In genomic region chr19:32336259-32337111, GRCh38 we compare ENCODE assay signal across 13 cellular contexts. TPM values are rescaled to one million over a fixed set of nuclear protein-coding genes. Genes with fewer than 3 reads are reported as not detected.
A peak's percentile ranks its signal among the peaks of the same experiment; 100 is the strongest.
DNase-seq lines count a peak whose midpoint lies in the region; ATAC-seq and TF ChIP-seq lines count a peak whose summit lies in the region.
"Had no signal": no experiment of that assay in that cellular context is flagged by ENCODE, and none has a peak within 500 bp of the region (broad histone marks: within the 10 kb centered on the region; RNA-seq: fewer than 3 reads in every experiment).

No MANE protein-coding gene starts in this region.

- no peaks in the 10 kb centered on the region for H3K9me3 ChIP-seq in Panc1 (ENCODE audit: control insufficient read depth, insufficient read depth, low read depth, low read length)
- H3K9me3 ChIP-seq in fibroblast of lung (ENCODE audit: control insufficient read depth, insufficient read depth, low read depth, low read length): no peaks in the 10 kb centered on the region
- no peaks in the 10 kb centered on the region for H3K9me3 ChIP-seq in neuronal stem cell (replicated peaks in 1 of 2; ENCODE audit: control insufficient read depth in 2 of 2, insufficient read depth in 1 of 2, low read depth in 1 of 2, low read length in 2 of 2)
- no peaks in the 10 kb centered on the region for H3K9me3 ChIP-seq in colonic mucosa

- H3K27ac ChIP-seq in Panc1 (ENCODE audit: low read length) (peak overlapping the region; percentile 68; the same call in 1 of the 2 replicates), fibroblast of lung (ENCODE audit: insufficient read depth, low read length) (no peak overlapping the region), neuronal stem cell (replicated peaks; ENCODE audit: low read length) (no peak overlapping the region), colonic mucosa (no peak overlapping the region)
- H3K27ac ChIP-seq: HL-60 had no signal

- no peak overlapping the region for H3K23ac ChIP-seq in neuronal stem cell (ENCODE audit: low read depth, low read length, poor library complexity)

- no TSS peak for BruUV-seq in Panc1 (replicated peaks; lab: Mats Ljungman, UMichigan)

- H4K91ac ChIP-seq in neuronal stem cell (ENCODE audit: low read depth, low read length, poor library complexity): no peak overlapping the region

- H3K79me2 ChIP-seq in fibroblast of lung (ENCODE audit: control insufficient read depth, insufficient read depth, low read length): no peaks in the 10 kb centered on the region

- ATAC-seq in Panc1: peak; percentile 43; the same call in 1 of the 2 replicates
- ATAC-seq: activated CD8-positive, alpha-beta T cell treated with anti-CD3 and anti-CD28 coated beads for 36 hours had no signal

- no peak overlapping the region for H2BK12ac ChIP-seq in neuronal stem cell (ENCODE audit: low read length)

- no peaks in the 10 kb centered on the region for H3K79me1 ChIP-seq in neuronal stem cell (ENCODE audit: low read depth, low read length)

- no peak overlapping the region for H2BK5ac ChIP-seq in neuronal stem cell (ENCODE audit: low read length)

- H3K4me2 ChIP-seq in fibroblast of lung (ENCODE audit: extremely low read depth, insufficient read depth, low read length) (peak overlapping the region; percentile 55), neuronal stem cell (ENCODE audit: insufficient read depth, low read length, poor library complexity, severe bottlenecking) (no peak overlapping the region)

- no peak overlapping the region for H3K14ac ChIP-seq in neuronal stem cell (ENCODE audit: low read length)

- no peak overlapping the region for H2BK15ac ChIP-seq in neuronal stem cell (ENCODE audit: low read length)

- no peaks in the 10 kb centered on the region for H3K36me3 Mint-ChIP-seq in CD14-positive monocyte

- TF ChIP-seq CTCF in Panc1 (IDR thresholded peaks at IDR 0.05) (peak; percentile 33; the same call in 1 of the 2 replicates), fibroblast of lung (conservative IDR thresholded peaks at IDR 0.05 in 1 of 2, IDR thresholded peaks at IDR 0.05 in 1 of 2; ENCODE audit: low read depth in 1 of 2, low read length in 2 of 2) (peak in 1 of 2 donors; percentile 36), colonic mucosa (IDR thresholded peaks at IDR 0.05) (no peak), CD14-positive monocyte (IDR thresholded peaks at IDR 0.05) (no peak)

- peak; percentile 54 for DNase-seq in AG20443 (ENCODE audit: low spot score)
- DNase-seq in Panc1 (ENCODE audit: low read depth, low spot score): no peak
- DNase-seq in fibroblast of lung (ENCODE audit: low read depth in 2 of 2): peak in 1 of 2 donors; percentile 81
- no peak for DNase-seq in neuronal stem cell (ENCODE audit: low spot score)
- no peak for DNase-seq in NCI-H2081 (lab: John Stamatoyannopoulos, UW)
- DNase-seq in colonic mucosa: no peak
- no peak for DNase-seq in activated CD8-positive, alpha-beta memory T cell treated with anti-CD3 and anti-CD28 coated beads, Interleukin-2, amount 50 U/mL, for 4 hours
- DNase-seq in CD14-positive monocyte (ENCODE audit: low spot score): no peak
- DNase-seq: activated CD8-positive, alpha-beta T cell treated with anti-CD3 and anti-CD28 coated beads for 36 hours; COR-L47; H9; NCI-H2029 had no signal

- H3K27me3 ChIP-seq in Panc1 (ENCODE audit: control insufficient read depth, insufficient read depth, low read length) (no peaks in the 10 kb centered on the region), fibroblast of lung (ENCODE audit: control insufficient read depth, insufficient read depth, low read length) (no peaks in the 10 kb centered on the region), neuronal stem cell (ENCODE audit: control insufficient read depth in 3 of 3, insufficient read depth in 3 of 3, low read depth in 1 of 3, low read length in 3 of 3) (no peaks in the 10 kb centered on the region), colonic mucosa (no peaks in the 10 kb centered on the region)

- H3K18ac ChIP-seq in neuronal stem cell (ENCODE audit: low read length): no peak overlapping the region

- H3K27ac Mint-ChIP-seq in CD14-positive monocyte: peak overlapping the region in 1 of 7 donors; percentile 2
- H3K27ac Mint-ChIP-seq: activated CD8-positive, alpha-beta T cell treated with anti-CD3 and anti-CD28 coated beads for 36 hours had no signal

- H4K20me1 ChIP-seq in fibroblast of lung (ENCODE audit: control insufficient read depth, extremely low read depth, insufficient read depth, low read length): no peaks in the 10 kb centered on the region

- POLR2A ChIA-PET in Panc1 (lab: Charles Lee): no interaction called here

- H2AFZ ChIP-seq in fibroblast of lung (ENCODE audit: low read length) (peak overlapping the region; percentile 30), neuronal stem cell (ENCODE audit: low read length) (peak overlapping the region; percentile 11)

- peaks cover 98 to 99% (median 98%) of the 10 kb centered on the region in 3 donors for H3K27me3 Mint-ChIP-seq in CD14-positive monocyte (ENCODE audit: low read depth in 3 of 3)

- intact Hi-C loops in Panc1 (cut with micrococcal nuclease; ENCODE audit: unreplicated experiment): no loop called here
- intact Hi-C loops in colonic mucosa (cut with DNase I): no loop called here
- intact Hi-C loops in CD14-positive monocyte (cut with micrococcal nuclease): loop anchor here in 1 of 2 donors (5.0 kb wide), 1 partner anchor 231 kb away; no protein-coding TSS in a partner anchor

- H3K4me3 Mint-ChIP-seq in CD14-positive monocyte: peak overlapping the region in 1 of 2 donors; percentile 84
- H3K4me3 Mint-ChIP-seq: activated CD8-positive, alpha-beta T cell treated with anti-CD3 and anti-CD28 coated beads for 36 hours; H9 had no signal

- H3K9me3 Mint-ChIP-seq in CD14-positive monocyte: peaks cover 0 to 28% (median 10%) of the 10 kb centered on the region in 7 donors
- H3K9me3 Mint-ChIP-seq: activated CD8-positive, alpha-beta T cell treated with anti-CD3 and anti-CD28 coated beads for 36 hours; H9 had no signal

- H3K4me1 ChIP-seq in Panc1 (ENCODE audit: control insufficient read depth, insufficient read depth, low read length): peaks cover 12% of the 10 kb centered on the region
- H3K4me1 ChIP-seq in fibroblast of lung (ENCODE audit: control insufficient read depth, extremely low read depth, insufficient read depth, low read length): no peaks in the 10 kb centered on the region
- no peaks in the 10 kb centered on the region for H3K4me1 ChIP-seq in neuronal stem cell (ENCODE audit: control insufficient read depth in 2 of 2, insufficient read depth in 1 of 2, low read depth in 1 of 2, low read length in 2 of 2)
- no peaks in the 10 kb centered on the region for H3K4me1 ChIP-seq in colonic mucosa

- H3K9ac ChIP-seq in fibroblast of lung (ENCODE audit: insufficient read depth, low read length) (no peak overlapping the region), neuronal stem cell (ENCODE audit: low read depth, low read length, poor library complexity) (no peak overlapping the region), colonic mucosa (ENCODE audit: low read depth in 2 of 2, low read length in 2 of 2) (no peak overlapping the region)

- in situ Hi-C loops in Panc1 (cut with HindIII; ENCODE audit: low pct_unique_long_range_greater_than_20kb, low sequenced_read_pairs): no loop called here

- H3K36me3 ChIP-seq in Panc1 (ENCODE audit: control insufficient read depth, insufficient read depth, low read length) (no peaks in the 10 kb centered on the region), fibroblast of lung (ENCODE audit: control insufficient read depth, insufficient read depth, low read length) (no peaks in the 10 kb centered on the region), neuronal stem cell (replicated peaks in 1 of 2; ENCODE audit: control insufficient read depth in 2 of 2, insufficient read depth in 2 of 2, low read length in 2 of 2) (no peaks in the 10 kb centered on the region), colonic mucosa (no peaks in the 10 kb centered on the region)

- WGBS in neuronal stem cell (ENCODE audit: extremely low coverage in 2 of 2, insufficient read length in 2 of 2, insufficient replicate concordance in 1 of 2), 2 donors: no CpG with 5 or more reads among the region's 8 CpGs

- no peak overlapping the region for H3K4ac ChIP-seq in neuronal stem cell (ENCODE audit: low read length)

- no peak overlapping the region for H2BK120ac ChIP-seq in neuronal stem cell (ENCODE audit: low read depth, low read length)

- H4K8ac ChIP-seq in neuronal stem cell (ENCODE audit: low read depth, low read length): no peak overlapping the region

- H3K4me1 Mint-ChIP-seq in CD14-positive monocyte: no peaks in the 10 kb centered on the region

- no peak overlapping the region for H2AK5ac ChIP-seq in neuronal stem cell (ENCODE audit: low read depth, low read length)

- H3K4me3 ChIP-seq in Panc1 (ENCODE audit: low read depth in 2 of 2, low read length in 2 of 2): peak overlapping the region; percentile 13 to 26; a peak in 3 of 4 replicates
- peak overlapping the region in 3 of 4 experiments; percentile 20 to 44 (median 36) for H3K4me3 ChIP-seq in fibroblast of lung (replicated peaks in 1 of 4; ENCODE audit: control extremely low read depth in 1 of 4, insufficient read depth in 1 of 4, low read depth in 3 of 4, low read length in 4 of 4)
- H3K4me3 ChIP-seq in neuronal stem cell (ENCODE audit: low read length in 2 of 2): no peak overlapping the region
- H3K4me3 ChIP-seq in colonic mucosa: no peak overlapping the region

- CTCF ChIA-PET in Panc1 (lab: Charles Lee): interaction anchor here (0.6 to 0.7 kb wide), 3 partner anchors 48 to 233 kb away, joined by 3 to 4 read pairs (median 3); no protein-coding TSS in a partner anchor

RNA-seq across cellular contexts. Expression of gene ZNF507, which starts 8.9 kb away (rescaled TPM):
- total RNA-seq in Panc1 (2021; ENCODE audit: unreplicated experiment) (28.3 TPM), fibroblast of lung (11.3 and 12.1 TPM in 2 replicates), colonic mucosa (10 to 100 TPM; 15.3 to 16.6 TPM)
- 9.3 TPM for polyA plus RNA-seq in Panc1 (2012; ENCODE audit: insufficient read length)
- polyA plus RNA-seq in fibroblast of lung (15.6 and 17.8 TPM in 2 replicates), CD14-positive monocyte (under 1 TPM; 0.08 to 0.10 TPM)
- polyA plus RNA-seq in fibroblast of lung (2012): 7.4 and 7.7 TPM in 2 replicates
- polyA minus RNA-seq in fibroblast of lung (ENCODE audit: low replicate concordance): 3.2 and 8.2 TPM in 2 replicates
- 13.1 TPM for polyA plus RNA-seq in neuronal stem cell (2013, experiment 1 of 2)
- 13.2 TPM for polyA plus RNA-seq in neuronal stem cell (2013, experiment 2 of 2)

Comparison
In these comparisons a context has a peak if more than half of its experiments do, and no peak if none do; other contexts are left out.
1. H3K4me3 ChIP-seq: peak in Panc1 (2 of 2) and fibroblast of lung (3 of 4); none in neuronal stem cell (0 of 2) and colonic mucosa (single experiment).